24 cellular contexts compared by ENCODE assay signal in genomic region chr10:73635781-73636180, GRCh38. TPM values are rescaled to one million over a fixed set of nuclear protein-coding genes. Genes with fewer than 3 reads are reported as not detected.
"Had no signal": no experiment of that assay in that cellular context is flagged by ENCODE, and none has a peak within 500 bp of the region (broad histone marks: within the 10 kb centered on the region; RNA-seq: fewer than 3 reads in every experiment).

No MANE protein-coding gene starts in this region.

- FAIRE-seq: pancreas, urothelium cell line had no signal

- H3K27me3 Mint-ChIP-seq: activated naive CD8-positive, alpha-beta T cell treated with anti-CD3 and anti-CD28 coated beads, Interleukin-2, amount 50 U/mL, for 24 hours had no signal

- ATAC-seq: activated naive CD8-positive, alpha-beta T cell treated with anti-CD3 and anti-CD28 coated beads, Interleukin-2, amount 50 U/mL, for 24 hours; foreskin keratinocyte; naive thymus-derived CD8-positive, alpha-beta T cell; pancreas; right lobe of liver; stimulated activated naive B cell treated with anti-CD40 and anti-IgM and Interleukin-4, amounts not matched to agents 10 μg/mL and 1 μg/mL and 100 μg/mL, for 72 hours; WTC11 had no signal

- H3K27me3 ChIP-seq: cardiac muscle cell, foreskin keratinocyte, pancreas, right lobe of liver, transverse colon had no signal

- H3K9me3 ChIP-seq: left ventricle myocardium inferior, pancreas, right lobe of liver, transverse colon had no signal

- DNase-seq: activated CD4-positive, alpha-beta T cell treated with anti-CD3 and anti-CD28 coated beads, Interleukin-2, amount 50 U/mL, for 48 hours; activated gamma-delta T cell; activated naive CD4-positive, alpha-beta T cell treated with anti-CD3 and anti-CD28 coated beads, Interleukin-2, amount 50 U/mL, for 16 hours; activated naive CD8-positive, alpha-beta T cell treated with anti-CD3 and anti-CD28 coated beads, Interleukin-2, amount 50 U/mL, for 24 hours; activated T-cell treated with anti-CD3 and anti-CD28 coated beads for 4 hours; dermis blood vessel endothelial cell; effector CD8-positive, alpha-beta T cell; foreskin keratinocyte; hippocampal formation; left ventricle myocardium inferior; naive thymus-derived CD8-positive, alpha-beta T cell; pancreas; right lobe of liver; stimulated activated CD4-positive, alpha-beta T cell treated with anti-CD3 and anti-CD28 coated beads, Interleukin-2, amount 100 ng/mL, for 48 hours; stimulated activated CD8-positive, alpha-beta memory T cell treated with anti-CD3 and anti-CD28 coated beads, Interleukin-4, amount 100 ng/mL, for 48 hours; stimulated activated naive B cell treated with anti-CD40 and anti-IgM and Interleukin-4, amounts not matched to agents 10 μg/mL and 1 μg/mL and 100 μg/mL, for 72 hours; T-helper 1 cell; transverse colon had no signal

- H3K27ac Mint-ChIP-seq: activated naive CD8-positive, alpha-beta T cell treated with anti-CD3 and anti-CD28 coated beads, Interleukin-2, amount 50 U/mL, for 24 hours; stimulated activated naive B cell treated with anti-CD40 and anti-IgM and Interleukin-4, amounts not matched to agents 10 μg/mL and 1 μg/mL and 100 μg/mL, for 72 hours; WTC11 had no signal

- H3K4me3 ChIP-seq: cardiac muscle cell, left ventricle myocardium inferior, pancreas, right lobe of liver, smooth muscle cell, transverse colon had no signal

- H3K9me3 Mint-ChIP-seq: activated naive CD8-positive, alpha-beta T cell treated with anti-CD3 and anti-CD28 coated beads, Interleukin-2, amount 50 U/mL, for 24 hours; naive thymus-derived CD8-positive, alpha-beta T cell; stimulated activated naive B cell treated with anti-CD40 and anti-IgM and Interleukin-4, amounts not matched to agents 10 μg/mL and 1 μg/mL and 100 μg/mL, for 72 hours; WTC11 had no signal

- H3K36me3 ChIP-seq: cardiac muscle cell, left ventricle myocardium inferior, pancreas, right lobe of liver, transverse colon had no signal

- H3K4me3 Mint-ChIP-seq: activated naive CD8-positive, alpha-beta T cell treated with anti-CD3 and anti-CD28 coated beads, Interleukin-2, amount 50 U/mL, for 24 hours; naive thymus-derived CD8-positive, alpha-beta T cell; stimulated activated naive B cell treated with anti-CD40 and anti-IgM and Interleukin-4, amounts not matched to agents 10 μg/mL and 1 μg/mL and 100 μg/mL, for 72 hours; WTC11 had no signal

- H3K4me1 ChIP-seq: foreskin keratinocyte, left ventricle myocardium inferior, pancreas, right lobe of liver, transverse colon had no signal

- H3K36me3 Mint-ChIP-seq: naive thymus-derived CD8-positive, alpha-beta T cell; stimulated activated naive B cell treated with anti-CD40 and anti-IgM and Interleukin-4, amounts not matched to agents 10 μg/mL and 1 μg/mL and 100 μg/mL, for 72 hours; WTC11 had no signal

- H3K4me2 ChIP-seq: smooth muscle cell had no signal

- H3K27ac ChIP-seq: cardiac muscle cell, foreskin keratinocyte, left ventricle myocardium inferior, pancreas, right lobe of liver, transverse colon had no signal

- H3K4me1 Mint-ChIP-seq: activated naive CD8-positive, alpha-beta T cell treated with anti-CD3 and anti-CD28 coated beads, Interleukin-2, amount 50 U/mL, for 24 hours; naive thymus-derived CD8-positive, alpha-beta T cell; stimulated activated naive B cell treated with anti-CD40 and anti-IgM and Interleukin-4, amounts not matched to agents 10 μg/mL and 1 μg/mL and 100 μg/mL, for 72 hours had no signal

RNA-seq across cellular contexts. Expression of gene MYOZ1, which starts 5.5 kb away (rescaled TPM):
- total RNA-seq: dermis blood vessel endothelial cell; foreskin keratinocyte; lung microvascular endothelial cell; naive thymus-derived CD8-positive, alpha-beta T cell; temporal lobe had no signal
- polyA plus RNA-seq: naive thymus-derived CD8-positive, alpha-beta T cell had no signal

RNA-seq across cellular contexts. Expression of gene SYNPO2L, which starts 20.0 kb away (rescaled TPM):
- total RNA-seq: dermis blood vessel endothelial cell; foreskin keratinocyte; lung microvascular endothelial cell; naive thymus-derived CD8-positive, alpha-beta T cell; smooth muscle cell; temporal lobe had no signal
- polyA plus RNA-seq: foreskin keratinocyte; naive thymus-derived CD8-positive, alpha-beta T cell had no signal
